In genomic region chr2:71462641-71463341, GRCh38 we compare ENCODE assay signal across 23 cellular contexts. TPM values are rescaled to one million over a fixed set of nuclear protein-coding genes. Genes with fewer than 3 reads are reported as not detected.
A peak's percentile ranks its signal among the peaks of the same experiment; 100 is the strongest.
DNase-seq lines count a peak whose midpoint lies in the region; ATAC-seq, FAIRE-seq and TF ChIP-seq lines count a peak whose summit lies in the region.
"Had no signal": no experiment of that assay in that cellular context is flagged by ENCODE, and none has a peak within 500 bp of the region (broad histone marks: within the 10 kb centered on the region; RNA-seq: fewer than 3 reads in every experiment).

No MANE protein-coding gene starts in this region.

- no peaks in the 10 kb centered on the region for H4K20me1 ChIP-seq in astrocyte (ENCODE audit: insufficient read depth, low read length)

- no peak overlapping the region for H3K4me2 ChIP-seq in astrocyte (ENCODE audit: low read length)
- H3K4me2 ChIP-seq: BLaER1 had no signal

- FAIRE-seq in astrocyte (lab: Jason Lieb, UNC) = no peak
- FAIRE-seq: GM18507, H54, HTR-8/SVneo had no signal

- H3K9me3 ChIP-seq in astrocyte (ENCODE audit: insufficient read depth, low read depth, low read length) = peaks cover 5% of the 10 kb centered on the region

- H3K27me3 Mint-ChIP-seq in activated T-cell treated with anti-CD3 and anti-CD28 coated beads, Interleukin-2, amount 50 U/mL, for 24 hours = peaks cover 16% of the 10 kb centered on the region
- H3K27me3 Mint-ChIP-seq in activated T-cell treated with anti-CD3 and anti-CD28 coated beads, Interleukin-2, amount 50 U/mL, for 72 hours (ENCODE audit: low read depth) = peaks cover 12% of the 10 kb centered on the region
- H3K27me3 Mint-ChIP-seq in astrocyte (ENCODE audit: low read depth, unreplicated experiment) (no peaks in the 10 kb centered on the region), osteocyte (ENCODE audit: unreplicated experiment) (no peaks in the 10 kb centered on the region)

- peak; percentile 21 for DNase-seq in activated T-cell treated with anti-CD3 and anti-CD28 coated beads, Interleukin-2, amount 50 U/mL, for 24 hours
- DNase-seq in activated T-cell treated with anti-CD3 and anti-CD28 coated beads, Interleukin-2, amount 50 U/mL, for 72 hours = no peak
- no peak for DNase-seq in astrocyte (ENCODE audit: low read depth)
- DNase-seq in osteocyte (ENCODE audit: extremely low spot score, unreplicated experiment) = peak; percentile 66
- no peak for DNase-seq in OCI-M2 (lab: John Stamatoyannopoulos, UW; ENCODE audit: unreplicated experiment)
- DNase-seq in LoVo (ENCODE audit: low spot score) = no peak
- no peak for DNase-seq in NCI-H345 (lab: John Stamatoyannopoulos, UW)
- DNase-seq: CD4-positive, CD25-positive, alpha-beta regulatory T cell; DMS153; DND-41; IMR-90; KG1; MM.1S; NCI-H2029; NCI-H446 treated with DMSO at 0.1 percent for 48 hours; NCI-H526 treated with DMSO at 0.1 percent for 48 hours; SIG-M5 had no signal

- no peaks in the 10 kb centered on the region for H3K36me3 ChIP-seq in astrocyte (ENCODE audit: insufficient read depth, low read length)
- H3K36me3 ChIP-seq: BLaER1 had no signal

- H3K9ac ChIP-seq in astrocyte (ENCODE audit: low read length) = no peak overlapping the region
- H3K9ac ChIP-seq: BLaER1 had no signal

- H3K9me3 Mint-ChIP-seq in activated T-cell treated with anti-CD3 and anti-CD28 coated beads, Interleukin-2, amount 50 U/mL, for 24 hours = no peaks in the 10 kb centered on the region
- H3K9me3 Mint-ChIP-seq in activated T-cell treated with anti-CD3 and anti-CD28 coated beads, Interleukin-2, amount 50 U/mL, for 72 hours = no peaks in the 10 kb centered on the region
- H3K9me3 Mint-ChIP-seq in astrocyte (ENCODE audit: unreplicated experiment) = no peaks in the 10 kb centered on the region
- no peaks in the 10 kb centered on the region for H3K9me3 Mint-ChIP-seq in osteocyte (ENCODE audit: unreplicated experiment)

- H3K4me1 ChIP-seq in astrocyte (ENCODE audit: insufficient read depth, low read length) = peaks cover 32% of the 10 kb centered on the region

- peaks cover 7% of the 10 kb centered on the region for H3K4me1 Mint-ChIP-seq in activated T-cell treated with anti-CD3 and anti-CD28 coated beads, Interleukin-2, amount 50 U/mL, for 24 hours (ENCODE audit: low read depth)
- no peaks in the 10 kb centered on the region for H3K4me1 Mint-ChIP-seq in activated T-cell treated with anti-CD3 and anti-CD28 coated beads, Interleukin-2, amount 50 U/mL, for 72 hours (ENCODE audit: low read depth)
- H3K4me1 Mint-ChIP-seq in astrocyte (ENCODE audit: low read depth, unreplicated experiment) (peaks cover 44% of the 10 kb centered on the region), osteocyte (ENCODE audit: unreplicated experiment) (peaks cover 47% of the 10 kb centered on the region)

- no peaks in the 10 kb centered on the region for H3K36me3 Mint-ChIP-seq in activated T-cell treated with anti-CD3 and anti-CD28 coated beads, Interleukin-2, amount 50 U/mL, for 24 hours (ENCODE audit: low read depth)
- H3K36me3 Mint-ChIP-seq in activated T-cell treated with anti-CD3 and anti-CD28 coated beads, Interleukin-2, amount 50 U/mL, for 72 hours (ENCODE audit: insufficient read depth in 2 of 2) = no peaks in the 10 kb centered on the region
- peaks cover 19% of the 10 kb centered on the region for H3K36me3 Mint-ChIP-seq in astrocyte (ENCODE audit: low read depth, unreplicated experiment)
- H3K36me3 Mint-ChIP-seq in osteocyte (ENCODE audit: unreplicated experiment) = no peaks in the 10 kb centered on the region
- H3K36me3 Mint-ChIP-seq: CD4-positive, CD25-positive, alpha-beta regulatory T cell had no signal

- peaks cover 13% of the 10 kb centered on the region for H3K27me3 ChIP-seq in astrocyte (ENCODE audit: insufficient read depth, low read length)

- no peak for ATAC-seq in activated T-cell treated with anti-CD3 and anti-CD28 coated beads, Interleukin-2, amount 50 U/mL, for 72 hours (replicated peaks in 1 of 2)
- ATAC-seq: Panc1 had no signal

- no peak overlapping the region for H3K27ac ChIP-seq in astrocyte (ENCODE audit: low read depth, low read length)
- H3K27ac ChIP-seq: BLaER1, SK-N-MC had no signal

- no peaks in the 10 kb centered on the region for H3K79me2 ChIP-seq in astrocyte (ENCODE audit: insufficient read depth, low read length)

- no peak overlapping the region for H2AFZ ChIP-seq in astrocyte (ENCODE audit: low read depth, low read length)

- no peak overlapping the region for H3K27ac Mint-ChIP-seq in activated T-cell treated with anti-CD3 and anti-CD28 coated beads, Interleukin-2, amount 50 U/mL, for 24 hours
- no peak overlapping the region for H3K27ac Mint-ChIP-seq in activated T-cell treated with anti-CD3 and anti-CD28 coated beads, Interleukin-2, amount 50 U/mL, for 72 hours
- H3K27ac Mint-ChIP-seq in astrocyte (ENCODE audit: unreplicated experiment) = peak overlapping the region; percentile 34
- H3K27ac Mint-ChIP-seq in osteocyte (ENCODE audit: unreplicated experiment) = no peak overlapping the region
- H3K27ac Mint-ChIP-seq: CD4-positive, CD25-positive, alpha-beta regulatory T cell had no signal

- no peak overlapping the region for H3K4me3 Mint-ChIP-seq in activated T-cell treated with anti-CD3 and anti-CD28 coated beads, Interleukin-2, amount 50 U/mL, for 24 hours
- H3K4me3 Mint-ChIP-seq in activated T-cell treated with anti-CD3 and anti-CD28 coated beads, Interleukin-2, amount 50 U/mL, for 72 hours = no peak overlapping the region
- H3K4me3 Mint-ChIP-seq in astrocyte (ENCODE audit: unreplicated experiment) = no peak overlapping the region
- H3K4me3 Mint-ChIP-seq in osteocyte (ENCODE audit: unreplicated experiment) = no peak overlapping the region
- H3K4me3 Mint-ChIP-seq: CD4-positive, CD25-positive, alpha-beta regulatory T cell had no signal

- TF ChIP-seq CTCF in astrocyte (IDR thresholded peaks at IDR 0.05; ENCODE audit: insufficient read depth, low read depth, low read length) (no peak), osteocyte (IDR thresholded peaks at IDR 0.05) (no peak)

- H3K4me3 ChIP-seq in astrocyte (ENCODE audit: insufficient read depth, low read depth, low read length) = no peak overlapping the region
- H3K4me3 ChIP-seq: BLaER1, SK-N-MC had no signal

RNA-seq across cellular contexts. Expression of gene DYSF, which starts 9.4 kb away (rescaled TPM):
- total RNA-seq in activated T-cell treated with anti-CD3 and anti-CD28 coated beads, Interleukin-2, amount 50 U/mL, for 72 hours = 1 to 10 TPM in 1 of 2 donors, under 1 TPM in 1; 0.77 to 1.6 TPM
- 123 and 140 TPM in 2 replicates for total RNA-seq in astrocyte
- total RNA-seq in osteocyte = 68.8 and 72.0 TPM in 2 replicates

Comparison
In these comparisons a context has a peak if more than half of its experiments do, and no peak if none do; other contexts are left out.
1. DNase-seq: peak in activated T-cell treated with anti-CD3 and anti-CD28 coated beads, Interleukin-2, amount 50 U/mL, for 24 hours (single experiment) and osteocyte (single experiment); none in activated T-cell treated with anti-CD3 and anti-CD28 coated beads, Interleukin-2, amount 50 U/mL, for 72 hours (0 of 2), astrocyte (single experiment), OCI-M2 (single experiment), LoVo (single experiment) and NCI-H345 (single experiment).
2. RNA of gene DYSF, which starts 9.4 kb away (total RNA-seq): 123 to 140 TPM in astrocyte and 68.8 to 72.0 TPM in osteocyte; 0.77 to 1.6 TPM in activated T-cell treated with anti-CD3 and anti-CD28 coated beads, Interleukin-2, amount 50 U/mL, for 72 hours; every median in the first group is over 10 times any median in the second.